In genomic region chr1:177256153-177256814, GRCh38 we compare ENCODE assay signal across 1 cellular context.
TF ChIP-seq lines count a peak whose summit lies in the region.

No MANE protein-coding gene starts in this region.

TF ChIP-seq in HEK293, 187 proteins besides CTCF, POLR2A, EP300 and RAD21 (continued from another document and continues in another):
- TF ChIP-seq, protein P1, sequence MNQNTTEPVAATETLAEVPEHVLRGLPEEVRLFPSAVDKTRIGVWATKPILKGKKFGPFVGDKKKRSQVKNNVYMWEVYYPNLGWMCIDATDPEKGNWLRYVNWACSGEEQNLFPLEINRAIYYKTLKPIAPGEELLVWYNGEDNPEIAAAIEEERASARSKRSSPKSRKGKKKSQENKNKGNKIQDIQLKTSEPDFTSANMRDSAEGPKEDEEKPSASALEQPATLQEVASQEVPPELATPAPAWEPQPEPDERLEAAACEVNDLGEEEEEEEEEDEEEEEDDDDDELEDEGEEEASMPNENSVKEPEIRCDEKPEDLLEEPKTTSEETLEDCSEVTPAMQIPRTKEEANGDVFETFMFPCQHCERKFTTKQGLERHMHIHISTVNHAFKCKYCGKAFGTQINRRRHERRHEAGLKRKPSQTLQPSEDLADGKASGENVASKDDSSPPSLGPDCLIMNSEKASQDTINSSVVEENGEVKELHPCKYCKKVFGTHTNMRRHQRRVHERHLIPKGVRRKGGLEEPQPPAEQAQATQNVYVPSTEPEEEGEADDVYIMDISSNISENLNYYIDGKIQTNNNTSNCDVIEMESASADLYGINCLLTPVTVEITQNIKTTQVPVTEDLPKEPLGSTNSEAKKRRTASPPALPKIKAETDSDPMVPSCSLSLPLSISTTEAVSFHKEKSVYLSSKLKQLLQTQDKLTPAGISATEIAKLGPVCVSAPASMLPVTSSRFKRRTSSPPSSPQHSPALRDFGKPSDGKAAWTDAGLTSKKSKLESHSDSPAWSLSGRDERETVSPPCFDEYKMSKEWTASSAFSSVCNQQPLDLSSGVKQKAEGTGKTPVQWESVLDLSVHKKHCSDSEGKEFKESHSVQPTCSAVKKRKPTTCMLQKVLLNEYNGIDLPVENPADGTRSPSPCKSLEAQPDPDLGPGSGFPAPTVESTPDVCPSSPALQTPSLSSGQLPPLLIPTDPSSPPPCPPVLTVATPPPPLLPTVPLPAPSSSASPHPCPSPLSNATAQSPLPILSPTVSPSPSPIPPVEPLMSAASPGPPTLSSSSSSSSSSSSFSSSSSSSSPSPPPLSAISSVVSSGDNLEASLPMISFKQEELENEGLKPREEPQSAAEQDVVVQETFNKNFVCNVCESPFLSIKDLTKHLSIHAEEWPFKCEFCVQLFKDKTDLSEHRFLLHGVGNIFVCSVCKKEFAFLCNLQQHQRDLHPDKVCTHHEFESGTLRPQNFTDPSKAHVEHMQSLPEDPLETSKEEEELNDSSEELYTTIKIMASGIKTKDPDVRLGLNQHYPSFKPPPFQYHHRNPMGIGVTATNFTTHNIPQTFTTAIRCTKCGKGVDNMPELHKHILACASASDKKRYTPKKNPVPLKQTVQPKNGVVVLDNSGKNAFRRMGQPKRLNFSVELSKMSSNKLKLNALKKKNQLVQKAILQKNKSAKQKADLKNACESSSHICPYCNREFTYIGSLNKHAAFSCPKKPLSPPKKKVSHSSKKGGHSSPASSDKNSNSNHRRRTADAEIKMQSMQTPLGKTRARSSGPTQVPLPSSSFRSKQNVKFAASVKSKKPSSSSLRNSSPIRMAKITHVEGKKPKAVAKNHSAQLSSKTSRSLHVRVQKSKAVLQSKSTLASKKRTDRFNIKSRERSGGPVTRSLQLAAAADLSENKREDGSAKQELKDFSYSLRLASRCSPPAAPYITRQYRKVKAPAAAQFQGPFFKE (tag by site-specific recombination; IDR thresholded peaks at IDR 0.05; ENCODE audit: borderline replicate concordance) = no peak
- peak; percentile 85 for TF ChIP-seq GLIS2 (tag by site-specific recombination; IDR thresholded peaks at IDR 0.05)
- TF ChIP-seq, protein P2, sequence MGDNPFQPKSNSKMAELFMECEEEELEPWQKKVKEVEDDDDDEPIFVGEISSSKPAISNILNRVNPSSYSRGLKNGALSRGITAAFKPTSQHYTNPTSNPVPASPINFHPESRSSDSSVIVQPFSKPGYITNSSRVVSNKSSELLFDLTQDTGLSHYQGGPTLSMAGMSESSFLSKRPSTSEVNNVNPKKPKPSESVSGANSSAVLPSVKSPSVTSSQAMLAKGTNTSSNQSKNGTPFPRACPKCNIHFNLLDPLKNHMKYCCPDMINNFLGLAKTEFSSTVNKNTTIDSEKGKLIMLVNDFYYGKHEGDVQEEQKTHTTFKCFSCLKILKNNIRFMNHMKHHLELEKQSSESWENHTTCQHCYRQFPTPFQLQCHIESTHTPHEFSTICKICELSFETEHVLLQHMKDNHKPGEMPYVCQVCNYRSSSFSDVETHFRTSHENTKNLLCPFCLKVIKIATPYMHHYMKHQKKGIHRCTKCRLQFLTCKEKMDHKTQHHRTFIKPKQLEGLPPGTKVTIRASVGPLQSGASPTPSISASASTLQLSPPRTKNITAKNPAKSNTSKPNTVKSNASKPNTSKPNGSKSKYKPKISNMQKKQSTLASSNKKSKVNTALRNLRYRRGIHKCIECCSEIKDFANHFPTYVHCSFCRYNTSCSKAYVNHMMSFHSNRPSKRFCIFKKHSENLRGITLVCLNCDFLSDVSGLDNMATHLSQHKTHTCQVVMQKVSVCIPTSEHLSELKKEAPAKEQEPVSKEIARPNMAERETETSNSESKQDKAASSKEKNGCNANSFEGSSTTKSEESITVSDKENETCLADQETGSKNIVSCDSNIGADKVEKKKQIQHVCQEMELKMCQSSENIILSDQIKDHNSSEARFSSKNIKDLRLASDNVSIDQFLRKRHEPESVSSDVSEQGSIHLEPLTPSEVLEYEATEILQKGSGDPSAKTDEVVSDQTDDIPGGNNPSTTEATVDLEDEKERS (tag by site-specific recombination; IDR thresholded peaks at IDR 0.05) = no peak
- TF ChIP-seq TCF7L2 (IDR thresholded peaks at IDR 0.05; ENCODE audit: borderline replicate concordance, low read depth, low read length) = 0 out of 2 replicates have a peak, but pooled peaks have one; percentile 11
- TF ChIP-seq ZNF362 (tag by site-specific recombination; IDR thresholded peaks at IDR 0.05) = peak; percentile 84
- peak; percentile 89 for TF ChIP-seq ZNF561 (tag by site-specific recombination; IDR thresholded peaks at IDR 0.05; ENCODE audit: borderline replicate concordance)
- TF ChIP-seq ZNF221 (tag by site-specific recombination; IDR thresholded peaks at IDR 0.05; ENCODE audit: borderline replicate concordance) = no peak
- TF ChIP-seq, protein P3, sequence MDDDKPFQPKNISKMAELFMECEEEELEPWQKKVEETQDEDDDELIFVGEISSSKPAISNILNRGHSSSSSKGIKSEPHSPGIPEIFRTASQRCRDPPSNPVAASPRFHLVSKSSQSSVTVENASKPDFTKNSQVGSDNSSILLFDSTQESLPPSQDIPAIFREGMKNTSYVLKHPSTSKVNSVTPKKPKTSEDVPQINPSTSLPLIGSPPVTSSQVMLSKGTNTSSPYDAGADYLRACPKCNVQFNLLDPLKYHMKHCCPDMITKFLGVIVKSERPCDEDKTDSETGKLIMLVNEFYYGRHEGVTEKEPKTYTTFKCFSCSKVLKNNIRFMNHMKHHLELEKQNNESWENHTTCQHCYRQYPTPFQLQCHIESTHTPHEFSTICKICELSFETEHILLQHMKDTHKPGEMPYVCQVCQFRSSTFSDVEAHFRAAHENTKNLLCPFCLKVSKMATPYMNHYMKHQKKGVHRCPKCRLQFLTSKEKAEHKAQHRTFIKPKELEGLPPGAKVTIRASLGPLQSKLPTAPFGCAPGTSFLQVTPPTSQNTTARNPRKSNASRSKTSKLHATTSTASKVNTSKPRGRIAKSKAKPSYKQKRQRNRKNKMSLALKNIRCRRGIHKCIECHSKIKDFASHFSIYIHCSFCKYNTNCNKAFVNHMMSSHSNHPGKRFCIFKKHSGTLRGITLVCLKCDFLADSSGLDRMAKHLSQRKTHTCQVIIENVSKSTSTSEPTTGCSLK (tag by site-specific recombination; IDR thresholded peaks at IDR 0.05) = no peak
- peak; percentile 53; the same call in 1 of the 2 replicates for TF ChIP-seq OSR2 (tag by site-specific recombination; IDR thresholded peaks at IDR 0.05)
- TF ChIP-seq ZNF473 (tag by site-specific recombination; IDR thresholded peaks at IDR 0.05) = no peak
- TF ChIP-seq GLI4 (tag by site-specific recombination; IDR thresholded peaks at IDR 0.05) = no peak
- TF ChIP-seq ZNF394 (tag by site-specific recombination; IDR thresholded peaks at IDR 0.05; ENCODE audit: borderline replicate concordance) = peak; percentile 60; the same call in 1 of the 2 replicates
- TF ChIP-seq HOXD13 (CRISPR knock-in tag; IDR thresholded peaks at IDR 0.05; ENCODE audit: borderline replicate concordance) = 0 out of 2 replicates have a peak, but pooled peaks have one; percentile 3
- TF ChIP-seq ZNF2 (tag by site-specific recombination; IDR thresholded peaks at IDR 0.05) = peak; percentile 61; the same call in 1 of the 2 replicates
- TF ChIP-seq ZNF248 (tag by site-specific recombination; IDR thresholded peaks at IDR 0.05) = no peak
- TF ChIP-seq ZSCAN30 (tag by site-specific recombination; IDR thresholded peaks at IDR 0.05) = peak; percentile 59; the same call in 1 of the 2 replicates
- peak; percentile 78; the same call in 1 of the 2 replicates for TF ChIP-seq KLF10 (tag by site-specific recombination; IDR thresholded peaks at IDR 0.05)
- TF ChIP-seq SP3 (tag by site-specific recombination; IDR thresholded peaks at IDR 0.05) = 0 out of 2 replicates have a peak, but pooled peaks have one; percentile 40
- TF ChIP-seq ZNF211 (tag by site-specific recombination; IDR thresholded peaks at IDR 0.05; ENCODE audit: low read depth) = no peak
- TF ChIP-seq ZFP41 (tag by site-specific recombination; IDR thresholded peaks at IDR 0.05; ENCODE audit: borderline replicate concordance) = no peak
- no peak for TF ChIP-seq REPIN1 (tag by site-specific recombination; IDR thresholded peaks at IDR 0.05; ENCODE audit: low read depth)
- TF ChIP-seq KLF8 (tag by site-specific recombination; IDR thresholded peaks at IDR 0.05) = peak; percentile 80
- 0 out of 2 replicates have a peak, but pooled peaks have one; percentile 49 for TF ChIP-seq FEZF1 (tag by site-specific recombination; IDR thresholded peaks at IDR 0.05)
- TF ChIP-seq ZNF785 (tag by site-specific recombination; IDR thresholded peaks at IDR 0.05) = no peak
- TF ChIP-seq ZSCAN23 (tag by site-specific recombination; IDR thresholded peaks at IDR 0.05) = peak; percentile 36; the same call in 1 of the 2 replicates
- no peak for TF ChIP-seq ZNF10 (tag by site-specific recombination; IDR thresholded peaks at IDR 0.05)
- TF ChIP-seq ZBTB48 (tag by site-specific recombination; IDR thresholded peaks at IDR 0.05) = peak; percentile 89
- no peak for TF ChIP-seq ZNF645 (tag by site-specific recombination; IDR thresholded peaks at IDR 0.05)
- TF ChIP-seq ZNF148 (tag by site-specific recombination; IDR thresholded peaks at IDR 0.05; ENCODE audit: borderline replicate concordance) = no peak
- TF ChIP-seq ZEB2 (tag by site-specific recombination; IDR thresholded peaks at IDR 0.05) = peak; percentile 91
- TF ChIP-seq, protein P4, sequence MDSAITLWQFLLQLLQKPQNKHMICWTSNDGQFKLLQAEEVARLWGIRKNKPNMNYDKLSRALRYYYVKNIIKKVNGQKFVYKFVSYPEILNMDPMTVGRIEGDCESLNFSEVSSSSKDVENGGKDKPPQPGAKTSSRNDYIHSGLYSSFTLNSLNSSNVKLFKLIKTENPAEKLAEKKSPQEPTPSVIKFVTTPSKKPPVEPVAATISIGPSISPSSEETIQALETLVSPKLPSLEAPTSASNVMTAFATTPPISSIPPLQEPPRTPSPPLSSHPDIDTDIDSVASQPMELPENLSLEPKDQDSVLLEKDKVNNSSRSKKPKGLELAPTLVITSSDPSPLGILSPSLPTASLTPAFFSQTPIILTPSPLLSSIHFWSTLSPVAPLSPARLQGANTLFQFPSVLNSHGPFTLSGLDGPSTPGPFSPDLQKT (IDR thresholded peaks at IDR 0.05; ENCODE audit: borderline replicate concordance, low read depth, low read length) = no peak
- no peak for TF ChIP-seq HOXA7 (CRISPR knock-in tag; IDR thresholded peaks at IDR 0.05; ENCODE audit: borderline replicate concordance)
- TF ChIP-seq, protein P5, sequence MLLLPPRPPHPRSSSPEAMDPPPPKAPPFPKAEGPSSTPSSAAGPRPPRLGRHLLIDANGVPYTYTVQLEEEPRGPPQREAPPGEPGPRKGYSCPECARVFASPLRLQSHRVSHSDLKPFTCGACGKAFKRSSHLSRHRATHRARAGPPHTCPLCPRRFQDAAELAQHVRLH (tag by site-specific recombination; IDR thresholded peaks at IDR 0.05) = peak; percentile 75
- TF ChIP-seq HOXC10 (CRISPR knock-in tag; IDR thresholded peaks at IDR 0.05) = no peak
- no peak for TF ChIP-seq ZNF214 (tag by site-specific recombination; IDR thresholded peaks at IDR 0.05; ENCODE audit: borderline replicate concordance)
- no peak for TF ChIP-seq ZNF701 (tag by site-specific recombination; IDR thresholded peaks at IDR 0.05)
- peak; percentile 38; the same call in 1 of the 2 replicates for TF ChIP-seq ZBTB8A (tag by site-specific recombination; IDR thresholded peaks at IDR 0.05)
- peak; percentile 78 for TF ChIP-seq TRIM28 (IDR thresholded peaks at IDR 0.05; ENCODE audit: borderline replicate concordance, low read length)
- TF ChIP-seq ZNF555 (tag by site-specific recombination; conservative IDR thresholded peaks at IDR 0.05) = no peak
- TF ChIP-seq ZNF629 (tag by site-specific recombination; IDR thresholded peaks at IDR 0.05) = peak; percentile 93
- TF ChIP-seq ZNF792 (tag by site-specific recombination; IDR thresholded peaks at IDR 0.05) = no peak
- no peak for TF ChIP-seq ZNF48 (tag by site-specific recombination; IDR thresholded peaks at IDR 0.05)
- no peak for TF ChIP-seq ZBTB7A (tag by site-specific recombination; IDR thresholded peaks at IDR 0.05; ENCODE audit: low read depth)
- TF ChIP-seq KLF17 (tag by site-specific recombination; IDR thresholded peaks at IDR 0.05) = peak; percentile 81
- TF ChIP-seq SCRT2 (tag by site-specific recombination; IDR thresholded peaks at IDR 0.05) = peak; percentile 62; the same call in 1 of the 2 replicates
- no peak for TF ChIP-seq ZNF549 (tag by site-specific recombination; IDR thresholded peaks at IDR 0.05)
- no peak for TF ChIP-seq ZNF544 (tag by site-specific recombination; IDR thresholded peaks at IDR 0.05)
